ENCODE assay signal across 8 cellular contexts in genomic region chr4:100175853-100176252, GRCh38. TPM values are rescaled to one million over a fixed set of nuclear protein-coding genes. Genes with fewer than 3 reads are reported as not detected.
"Had no signal": no experiment of that assay in that cellular context is flagged by ENCODE, and none has a peak within 500 bp of the region (broad histone marks: within the 10 kb centered on the region; RNA-seq: fewer than 3 reads in every experiment).

No MANE protein-coding gene starts in this region.

- H3K27me3 Mint-ChIP-seq: IgD-negative memory B cell had no signal

- ATAC-seq: HepG2, K562 had no signal

- DNase-seq: IMR-90, KBM-7, KG1 had no signal

- H3K4me3 Mint-ChIP-seq: IgD-negative memory B cell had no signal

- H3K36me3 Mint-ChIP-seq: IgD-negative memory B cell had no signal

- H3K9me3 Mint-ChIP-seq: IgD-negative memory B cell had no signal

- H3K27ac Mint-ChIP-seq: IgD-negative memory B cell had no signal

RNA-seq across cellular contexts. Expression of gene DDIT4L, which starts 14.4 kb away (rescaled TPM):
- total RNA-seq: HepG2, HT-29, HT1080, K562 had no signal
